ENCODE assay signal across 8 cellular contexts in genomic region chr6:2661651-2662050, GRCh38.
"Had no signal": no experiment of that assay in that cellular context is flagged by ENCODE, and none has a peak within 500 bp of the region (broad histone marks: within the 10 kb centered on the region; RNA-seq: fewer than 3 reads in every experiment).

No MANE protein-coding gene starts in this region.

- H3K4me3 ChIP-seq: GM23338, K562 had no signal

- FAIRE-seq: H1, H54, HTR-8/SVneo, K562 had no signal

- ATAC-seq: GM23338, K562 had no signal

- H3K4me2 ChIP-seq: GM23338 had no signal

- DNase-seq: H9, HCEC 1CT, IMR-90 had no signal

- H3K4me3 Mint-ChIP-seq: GM23338, H9 had no signal

- H3K27ac Mint-ChIP-seq: GM23338 had no signal
